ENCODE assay signal across 8 cellular contexts in genomic region chr12:32679910-32680217, GRCh38. TPM values are rescaled to one million over a fixed set of nuclear protein-coding genes. Genes with fewer than 3 reads are reported as not detected.
A peak's percentile ranks its signal among the peaks of the same experiment; 100 is the strongest.
DNase-seq lines count a peak whose midpoint lies in the region; ATAC-seq and TF ChIP-seq lines count a peak whose summit lies in the region.

No MANE protein-coding gene starts in this region.

- H3K9ac ChIP-seq in colonic mucosa (ENCODE audit: low read depth in 2 of 2, low read length in 2 of 2): peak overlapping the region; percentile 78 to 92

- no peak for ATAC-seq in HG03378 (IDR thresholded peaks at IDR 0.05; ENCODE audit: unreplicated experiment)

- H3K27ac ChIP-seq in C4-2B: peak overlapping the region; percentile 89
- peak overlapping the region; percentile 94 for H3K27ac ChIP-seq in colonic mucosa

- no peaks in the 10 kb centered on the region for H3K36me3 ChIP-seq in colonic mucosa

- TF ChIP-seq CTCF in C4-2B (conservative IDR thresholded peaks at IDR 0.05): no peak
- TF ChIP-seq CTCF in colonic mucosa (IDR thresholded peaks at IDR 0.05): no peak
- TF ChIP-seq CTCF in nephron (IDR thresholded peaks at IDR 0.05; ENCODE audit: unreplicated experiment in 3 of 3): no peak

- H3K36me3 Mint-ChIP-seq in IgD-negative memory B cell: peaks cover 2% of the 10 kb centered on the region
- H3K36me3 Mint-ChIP-seq in nephron (ENCODE audit: low read depth): peaks cover 13% of the 10 kb centered on the region

- intact Hi-C loops in colonic mucosa (cut with DNase I): no loop called here

- H3K4me3 Mint-ChIP-seq in IgD-negative memory B cell: peak overlapping the region; percentile 91 to 96 (median 94)
- peak overlapping the region; percentile 85 to 98 (median 89) for H3K4me3 Mint-ChIP-seq in nephron

- H3K4me1 ChIP-seq in colonic mucosa: no peaks in the 10 kb centered on the region

- H3K9me3 Mint-ChIP-seq in IgD-negative memory B cell (no peaks in the 10 kb centered on the region), nephron (no peaks in the 10 kb centered on the region)

- peak overlapping the region; percentile 77 to 99 (median 92) for H3K27ac Mint-ChIP-seq in IgD-negative memory B cell
- peak overlapping the region; percentile 88 to 98 (median 97) for H3K27ac Mint-ChIP-seq in nephron

- peak overlapping the region; percentile 86 for H3K4me3 ChIP-seq in colonic mucosa

- H3K4me1 Mint-ChIP-seq in IgD-negative memory B cell (peaks cover 26 to 35% (median 34%) of the 10 kb centered on the region in 3 donors), nephron (peaks cover 18% of the 10 kb centered on the region)

- H3K27me3 Mint-ChIP-seq in IgD-negative memory B cell (no peaks in the 10 kb centered on the region), nephron (ENCODE audit: low read depth) (no peaks in the 10 kb centered on the region)

- no peaks in the 10 kb centered on the region for H3K9me3 ChIP-seq in colonic mucosa

- no peaks in the 10 kb centered on the region for H3K27me3 ChIP-seq in colonic mucosa

- no peak for DNase-seq in colonic mucosa
- DNase-seq in DMS 273 treated with DMSO at 0.1 percent for 48 hours (lab: John Stamatoyannopoulos, UW): no peak
- DNase-seq in NCI-H1436 treated with DMSO at 0.1 percent for 48 hours (lab: John Stamatoyannopoulos, UW): no peak
- no peak for DNase-seq in dermis blood vessel endothelial cell

RNA-seq across cellular contexts. Expression of gene DNM1L, which starts 0.8 kb away (rescaled TPM):
- polyA plus RNA-seq in IgD-negative memory B cell: 18.1 TPM
- total RNA-seq in colonic mucosa (10 to 100 TPM; 45.0 to 55.6 TPM), dermis blood vessel endothelial cell (88.0 and 119 TPM in 2 replicates)
